ENCODE assay signal across 14 cellular contexts in the genomic region with DNA sequence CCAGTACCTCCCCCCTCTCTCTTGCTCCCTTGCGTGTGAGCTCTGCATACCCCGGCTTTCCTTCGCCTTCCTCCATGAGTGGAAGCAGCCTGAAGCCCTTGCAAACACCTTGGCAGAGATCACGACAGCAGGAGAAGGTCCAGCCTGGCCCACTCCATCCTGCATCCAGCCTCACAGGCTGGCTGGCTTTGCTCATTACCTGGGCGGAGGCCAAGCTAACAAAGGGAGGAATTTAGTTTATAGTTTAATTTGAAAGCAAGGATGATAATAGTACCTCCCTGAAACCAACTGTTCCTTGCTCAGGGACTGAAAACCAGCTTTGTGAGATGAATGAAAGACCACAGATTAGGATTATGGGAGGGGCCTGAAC.
DNase-seq lines count a peak whose midpoint lies in the region; ATAC-seq lines count a peak whose summit lies in the region.
"Had no signal": no experiment of that assay in that cellular context is flagged by ENCODE, and none has a peak within 500 bp of the region (broad histone marks: within the 10 kb centered on the region; RNA-seq: fewer than 3 reads in every experiment).

No MANE protein-coding gene starts in this region.

- no peak for ATAC-seq in HG02610 (IDR thresholded peaks at IDR 0.05; ENCODE audit: unreplicated experiment)
- ATAC-seq: CD8-positive, alpha-beta T cell; GM12878 had no signal

- DNase-seq in G401 (ENCODE audit: low spot score): peak; percentile 76
- peak; percentile 66 for DNase-seq in cerebellar cortex (ENCODE audit: low spot score)
- peak; percentile 62 for DNase-seq in posterior vena cava (ENCODE audit: low spot score)
- no peak for DNase-seq in NCI-H524 treated with DMSO at 0.1 percent for 48 hours (lab: John Stamatoyannopoulos, UW)
- DNase-seq in SJCRH30: no peak
- DNase-seq: ACHN; Calu3; CD8-positive, alpha-beta T cell; DMS79 treated with DMSO at 0.1 percent for 48 hours; GM23248; HCEC 1CT; KG1 had no signal

- no peak overlapping the region for H3K27ac ChIP-seq in SJCRH30
- H3K27ac ChIP-seq: GM23248 had no signal

- H3K27me3 ChIP-seq in SJCRH30: no peaks in the 10 kb centered on the region

- no peak overlapping the region for H3K4me3 ChIP-seq in SJCRH30
- H3K4me3 ChIP-seq: GM12878, GM23248 had no signal

- in situ Hi-C loops in G401 (cut with HindIII; ENCODE audit: low sequenced_read_pairs): no loop called here

- H3K9me3 ChIP-seq in SJCRH30 (replicated peaks): 0 out of 2 replicates have a peak, but pooled peaks cover 4% of the 10 kb centered on the region

- intact Hi-C loops in posterior vena cava (cut with DNase I): no loop called here

- H3K4me1 ChIP-seq in SJCRH30: peaks cover 11% of the 10 kb centered on the region

- no peaks in the 10 kb centered on the region for H3K36me3 ChIP-seq in SJCRH30

Comparison
In these comparisons a context has a peak if more than half of its experiments do, and no peak if none do; other contexts are left out.
1. DNase-seq: peak in G401 (single experiment), cerebellar cortex (single experiment) and posterior vena cava (single experiment); none in NCI-H524 treated with DMSO at 0.1 percent for 48 hours (single experiment) and SJCRH30 (0 of 2).